1 cellular context compared by ENCODE assay signal in the genomic region with DNA sequence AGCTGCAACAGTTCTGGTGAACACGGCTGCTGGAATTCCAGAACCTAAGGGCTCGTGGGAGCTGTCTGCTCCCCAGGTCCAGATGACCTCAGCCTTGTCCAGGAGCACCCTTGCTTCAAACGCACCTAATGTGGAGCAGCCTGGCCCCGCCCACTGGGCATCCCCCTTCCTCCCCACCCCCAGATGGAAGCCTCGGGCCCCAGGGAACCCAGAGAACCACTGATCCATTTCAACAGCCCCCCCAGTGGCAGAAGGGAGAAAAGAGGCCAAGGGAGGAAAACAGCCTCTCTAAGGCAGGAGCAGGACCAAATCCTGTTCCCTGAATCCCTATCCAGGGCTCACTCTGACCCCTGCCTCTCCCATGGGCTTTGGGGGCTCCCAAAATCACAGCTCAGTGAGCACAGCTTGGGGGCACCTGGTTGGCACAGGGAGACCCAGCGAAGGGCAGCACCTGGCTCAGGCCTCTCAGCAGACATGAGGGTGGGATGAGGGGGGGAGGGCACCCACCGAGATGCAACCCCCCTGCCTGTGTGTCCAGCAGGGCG.
TF ChIP-seq lines count a peak whose summit lies in the region.

No MANE protein-coding gene starts in this region.

TF ChIP-seq in IMR-90, 13 proteins besides CTCF, POLR2A, EP300 and RAD21 (continued from another document):
- TF ChIP-seq, protein P1, sequence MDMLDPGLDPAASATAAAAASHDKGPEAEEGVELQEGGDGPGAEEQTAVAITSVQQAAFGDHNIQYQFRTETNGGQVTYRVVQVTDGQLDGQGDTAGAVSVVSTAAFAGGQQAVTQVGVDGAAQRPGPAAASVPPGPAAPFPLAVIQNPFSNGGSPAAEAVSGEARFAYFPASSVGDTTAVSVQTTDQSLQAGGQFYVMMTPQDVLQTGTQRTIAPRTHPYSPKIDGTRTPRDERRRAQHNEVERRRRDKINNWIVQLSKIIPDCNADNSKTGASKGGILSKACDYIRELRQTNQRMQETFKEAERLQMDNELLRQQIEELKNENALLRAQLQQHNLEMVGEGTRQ (IDR thresholded peaks at IDR 0.05; ENCODE audit: low read depth, low read length) = no peak
- TF ChIP-seq FOS (IDR thresholded peaks at IDR 0.05; ENCODE audit: low read depth, low read length) = no peak
